ENCODE assay signal across 9 cellular contexts in the genomic region with DNA sequence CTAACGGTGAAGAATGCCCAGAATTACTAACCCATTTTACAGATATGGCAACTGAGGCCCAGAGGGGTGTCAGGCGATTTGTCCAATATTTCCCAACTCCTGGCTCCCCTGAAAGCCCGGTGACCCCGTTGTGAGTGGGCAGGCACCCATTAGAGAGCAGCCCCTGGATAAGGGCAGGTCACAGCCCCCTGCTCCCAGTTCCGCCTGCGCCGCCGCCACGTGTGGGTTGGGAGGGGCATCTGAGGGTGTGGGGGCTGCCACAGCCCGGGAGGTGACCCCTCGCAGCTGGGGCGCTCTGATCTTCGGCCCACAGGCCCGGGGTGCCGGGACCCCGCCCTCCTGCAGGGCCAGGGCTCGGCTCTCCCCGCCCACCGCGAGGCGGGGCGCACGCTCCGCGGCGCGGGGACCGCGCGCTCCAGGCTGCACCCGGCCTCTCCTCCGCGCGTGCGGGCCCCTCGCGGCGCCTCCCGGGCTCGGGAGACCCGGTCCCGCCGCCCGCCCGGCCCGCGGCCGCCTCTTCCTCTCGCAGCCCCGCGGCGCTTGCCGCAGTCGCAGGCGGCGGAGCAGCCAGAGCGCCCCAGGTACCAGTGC. TPM values are rescaled to one million over a fixed set of nuclear protein-coding genes. Genes with fewer than 3 reads are reported as not detected.
DNase-seq lines count a peak whose midpoint lies in the region; ATAC-seq and TF ChIP-seq lines count a peak whose summit lies in the region.
"Had no signal": no experiment of that assay in that cellular context is flagged by ENCODE, and none has a peak within 500 bp of the region (broad histone marks: within the 10 kb centered on the region; RNA-seq: fewer than 3 reads in every experiment).

TSS of gene HTR6 (plus strand) at position 423 of the 591 bp plus-strand sequence. CDS start 879 bp downstream, outside the sequence.

- H3K27ac ChIP-seq in ectodermal cell (ENCODE audit: insufficient read depth, low read depth, low read length, poor library complexity, severe bottlenecking): no peak within 1 kb of the TSS
- H3K27ac ChIP-seq in sigmoid colon: no peak within 1 kb of the TSS

- no peak for DNase-seq in GM12864 (ENCODE audit: low read depth)
- peak; percentile 35 for DNase-seq in RPMI8226
- DNase-seq in sigmoid colon: no peak
- DNase-seq in HT-29 (ENCODE audit: low spot score): no peak

- no peak for TF ChIP-seq EP300 in sigmoid colon (IDR thresholded peaks at IDR 0.05)

- no peak for TF ChIP-seq POLR2A in sigmoid colon (IDR thresholded peaks at IDR 0.05)

- 7 to 8% methylated on average over 57 of the region's 57 CpGs for WGBS in ectodermal cell, 2 experiments
- WGBS in sigmoid colon, 2 donors: 3% methylated on average over 57 of the region's 57 CpGs

- H3K9me3 ChIP-seq in ectodermal cell (ENCODE audit: control insufficient read depth, low read length): no peaks in the 10 kb centered on the region
- H3K9me3 ChIP-seq in sigmoid colon: no peaks in the 10 kb centered on the region

- H3K27me3 ChIP-seq in ectodermal cell (ENCODE audit: control insufficient read depth, insufficient read depth, low read length, poor library complexity, severe bottlenecking) (peaks cover 68% of the 10 kb centered on the region), sigmoid colon (peaks cover 22 to 65% (median 34%) of the 10 kb centered on the region in 3 donors)

- intact Hi-C loops in sigmoid colon (cut with DNase I): no loop called here

- H3K36me3 ChIP-seq in ectodermal cell (ENCODE audit: control insufficient read depth, insufficient read depth, low read length) (no peaks in the 10 kb centered on the region), sigmoid colon (no peaks in the 10 kb centered on the region)

- TF ChIP-seq CTCF in GM12864 (IDR thresholded peaks at IDR 0.05; ENCODE audit: low read depth, low read length, missing control alignments) (no peak), sigmoid colon (IDR thresholded peaks at IDR 0.05) (no peak)

- H3K4me1 ChIP-seq in ectodermal cell (ENCODE audit: control insufficient read depth, insufficient read depth, low read length) (no peaks in the 10 kb centered on the region), sigmoid colon (peaks cover 0 to 23% (median 20%) of the 10 kb centered on the region in 4 donors)

- H3K4me3 ChIP-seq in GM12864 (ENCODE audit: low read depth, low read length) (peak within 1 kb of the TSS; percentile 29; the same call in 1 of the 2 replicates), ectodermal cell (ENCODE audit: insufficient read depth, low read depth, low read length) (peak within 1 kb of the TSS; percentile 32), sigmoid colon (peak within 1 kb of the TSS in 3 of 4 donors; percentile 17 to 35 (median 33))

- ATAC-seq in HG02981 (IDR thresholded peaks at IDR 0.05; ENCODE audit: unreplicated experiment) (no peak), GM21576 (IDR thresholded peaks at IDR 0.05; ENCODE audit: unreplicated experiment) (no peak), HG03280 (IDR thresholded peaks at IDR 0.05; ENCODE audit: unreplicated experiment) (no peak)

RNA-seq across cellular contexts. Expression of gene HTR6, which starts in this region (rescaled TPM):
- not detected for polyA plus RNA-seq in ectodermal cell (2013, experiment 1 of 4)
- 0.12 TPM for polyA plus RNA-seq in ectodermal cell (2013, experiment 2 of 4)
- not detected for polyA plus RNA-seq in ectodermal cell (2013, experiment 3 of 4)
- not detected for polyA plus RNA-seq in ectodermal cell (2013, experiment 4 of 4)
- total RNA-seq in sigmoid colon: not detected
- under 1 TPM in 1 of 3 donors, not detected in 2; 0.15 TPM for polyA plus RNA-seq in sigmoid colon
- 0.42 TPM in 1 of 2 replicates, not detected in the other for total RNA-seq in HT-29 (2014; rRNA removed; shearing (Covaris generic))
- total RNA-seq: bronchial epithelial cell had no signal
